ENCODE assay signal across 21 cellular contexts in genomic region chr6:152721956-152722355, GRCh38. TPM values are rescaled to one million over a fixed set of nuclear protein-coding genes. Genes with fewer than 3 reads are reported as not detected.
"Had no signal": no experiment of that assay in that cellular context is flagged by ENCODE, and none has a peak within 500 bp of the region (broad histone marks: within the 10 kb centered on the region; RNA-seq: fewer than 3 reads in every experiment).

No MANE protein-coding gene starts in this region.

- H3K27me3 Mint-ChIP-seq: stimulated activated naive B cell treated with anti-CD40 and anti-IgM and Interleukin-4, amounts not matched to agents 10 μg/mL and 1 μg/mL and 100 μg/mL, for 72 hours had no signal

- H3K4me1 ChIP-seq: ascending aorta, breast epithelium, sigmoid colon, upper lobe of right lung had no signal

- DNase-seq: activated CD4-positive, alpha-beta T cell treated with anti-CD3 and anti-CD28 coated beads for 1 hour; activated CD4-positive, alpha-beta T cell treated with anti-CD3 and anti-CD28 coated beads, Interleukin-2, amount 50 U/mL, for 4 hours; activated effector memory CD4-positive, alpha-beta T cell treated with anti-CD3 and anti-CD28 coated beads, Interleukin-2, amount 50 U/mL, for 16 hours; activated T-cell treated with anti-CD3 and anti-CD28 coated beads, Interleukin-2, amount 50 U/mL, for 72 hours; cerebellar nuclear complex; cortex of kidney; foreskin fibroblast; left cardiac atrium; mesenchymal stem cell; naive thymus-derived CD4-positive, alpha-beta T cell; ovary; sigmoid colon; stimulated activated naive B cell treated with anti-CD40 and anti-IgM and Interleukin-4, amounts not matched to agents 10 μg/mL and 1 μg/mL and 100 μg/mL, for 72 hours; T1000; upper lobe of right lung had no signal

- H3K4me1 Mint-ChIP-seq: activated naive CD4-positive, alpha-beta T cell treated with anti-CD3 and anti-CD28 coated beads, Interleukin-2, amount 50 U/mL, for 24 hours; naive thymus-derived CD4-positive, alpha-beta T cell; stimulated activated naive B cell treated with anti-CD40 and anti-IgM and Interleukin-4, amounts not matched to agents 10 μg/mL and 1 μg/mL and 100 μg/mL, for 72 hours had no signal

- ATAC-seq: activated T-cell treated with anti-CD3 and anti-CD28 coated beads, Interleukin-2, amount 50 U/mL, for 72 hours; left cardiac atrium; naive thymus-derived CD4-positive, alpha-beta T cell; stimulated activated naive B cell treated with anti-CD40 and anti-IgM and Interleukin-4, amounts not matched to agents 10 μg/mL and 1 μg/mL and 100 μg/mL, for 72 hours; upper lobe of right lung had no signal

- H3K27ac ChIP-seq: ascending aorta, breast epithelium, ovary, sigmoid colon, thoracic aorta, upper lobe of right lung had no signal

- H3K36me3 Mint-ChIP-seq: activated naive CD4-positive, alpha-beta T cell treated with anti-CD3 and anti-CD28 coated beads, Interleukin-2, amount 50 U/mL, for 24 hours; naive thymus-derived CD4-positive, alpha-beta T cell; stimulated activated naive B cell treated with anti-CD40 and anti-IgM and Interleukin-4, amounts not matched to agents 10 μg/mL and 1 μg/mL and 100 μg/mL, for 72 hours had no signal

- H3K27me3 ChIP-seq: ascending aorta, breast epithelium, ovary, sigmoid colon, upper lobe of right lung had no signal

- H3K27ac Mint-ChIP-seq: activated naive CD4-positive, alpha-beta T cell treated with anti-CD3 and anti-CD28 coated beads, Interleukin-2, amount 50 U/mL, for 24 hours; activated T-cell treated with anti-CD3 and anti-CD28 coated beads, Interleukin-2, amount 50 U/mL, for 72 hours; naive thymus-derived CD4-positive, alpha-beta T cell; stimulated activated naive B cell treated with anti-CD40 and anti-IgM and Interleukin-4, amounts not matched to agents 10 μg/mL and 1 μg/mL and 100 μg/mL, for 72 hours had no signal

- H3K9me3 ChIP-seq: ascending aorta, breast epithelium, ovary, sigmoid colon, thoracic aorta, upper lobe of right lung had no signal

- H3K36me3 ChIP-seq: ascending aorta, breast epithelium, ovary, sigmoid colon, thoracic aorta, upper lobe of right lung had no signal

- H3K4me3 ChIP-seq: ascending aorta, breast epithelium, ovary, sigmoid colon, thoracic aorta, upper lobe of right lung had no signal

- H3K4me3 Mint-ChIP-seq: activated naive CD4-positive, alpha-beta T cell treated with anti-CD3 and anti-CD28 coated beads, Interleukin-2, amount 50 U/mL, for 24 hours; activated T-cell treated with anti-CD3 and anti-CD28 coated beads, Interleukin-2, amount 50 U/mL, for 72 hours; naive thymus-derived CD4-positive, alpha-beta T cell; stimulated activated naive B cell treated with anti-CD40 and anti-IgM and Interleukin-4, amounts not matched to agents 10 μg/mL and 1 μg/mL and 100 μg/mL, for 72 hours had no signal

- H3K9me3 Mint-ChIP-seq: activated T-cell treated with anti-CD3 and anti-CD28 coated beads, Interleukin-2, amount 50 U/mL, for 72 hours had no signal

RNA-seq across cellular contexts. Expression of gene MYCT1, which starts 24.3 kb away (rescaled TPM):
- total RNA-seq: activated CD8-positive, alpha-beta memory T cell treated with anti-CD3 and anti-CD28 coated beads for 36 hours; activated T-cell treated with anti-CD3 and anti-CD28 coated beads, Interleukin-2, amount 50 U/mL, for 72 hours; T-helper 1 cell treated with Interleukin-12 subunit alpha and Interleukin-12 subunit beta and Interleukin-4 antibody, amounts not matched to agents 30 ng/mL and 1 ng/mL, for 36 hours had no signal
- polyA plus RNA-seq: naive thymus-derived CD4-positive, alpha-beta T cell had no signal

RNA-seq across cellular contexts. Expression of gene VIP, which starts 28.6 kb away (rescaled TPM):
- total RNA-seq: activated CD8-positive, alpha-beta memory T cell treated with anti-CD3 and anti-CD28 coated beads for 36 hours; activated T-cell treated with anti-CD3 and anti-CD28 coated beads, Interleukin-2, amount 50 U/mL, for 72 hours; ascending aorta; naive thymus-derived CD4-positive, alpha-beta T cell; T-helper 1 cell treated with Interleukin-12 subunit alpha and Interleukin-12 subunit beta and Interleukin-4 antibody, amounts not matched to agents 30 ng/mL and 1 ng/mL, for 36 hours had no signal
- polyA plus RNA-seq: naive thymus-derived CD4-positive, alpha-beta T cell had no signal
